8 cellular contexts compared by ENCODE assay signal in the genomic region with DNA sequence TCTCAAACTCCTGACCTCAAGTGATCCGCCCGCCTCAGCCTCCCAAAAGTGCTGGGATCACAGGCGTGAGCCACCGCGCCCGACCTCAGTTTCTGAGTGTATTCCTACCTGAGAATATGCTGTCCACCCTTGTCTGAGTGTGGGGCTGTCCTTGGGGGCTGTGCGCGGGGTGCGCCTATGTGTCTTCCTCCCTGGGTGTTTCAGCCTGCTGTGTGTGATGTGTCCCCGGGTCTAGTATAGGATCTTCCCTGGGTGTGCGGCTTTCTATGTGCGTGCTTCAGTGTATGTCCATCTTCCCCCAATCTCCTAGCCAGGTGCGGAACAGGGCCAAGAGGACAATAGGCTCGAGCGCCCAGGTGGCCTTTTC. TPM values are rescaled to one million over a fixed set of nuclear protein-coding genes. Genes with fewer than 3 reads are reported as not detected.
DNase-seq lines count a peak whose midpoint lies in the region; ATAC-seq and TF ChIP-seq lines count a peak whose summit lies in the region.

No MANE protein-coding gene starts in this region.

- ATAC-seq in GM21381 (IDR thresholded peaks at IDR 0.05; ENCODE audit: unreplicated experiment) = no peak
- no peak for ATAC-seq in effector memory CD8-positive, alpha-beta T cell (replicated peaks)

- no peaks in the 10 kb centered on the region for H3K9me3 Mint-ChIP-seq in effector memory CD8-positive, alpha-beta T cell

- DNase-seq in Peyer's patch (no peak), fibroblast of mammary gland (ENCODE audit: low read depth) (no peak), NCI-H1105 treated with DMSO at 0.1 percent for 48 hours (lab: John Stamatoyannopoulos, UW) (no peak), GM03348 (ENCODE audit: low spot score) (no peak)
- no peak for DNase-seq in effector memory CD8-positive, alpha-beta T cell

- peak overlapping the region; percentile 52 to 76 (median 68) for H3K4me3 ChIP-seq in BLaER1 treated with 17β-estradiol and CSF1 and Interleukin-3, amounts not matched to agents 10 nM and 100 nM
- H3K4me3 ChIP-seq in Peyer's patch (peak overlapping the region; percentile 58 to 69 (median 62)), fibroblast of mammary gland (ENCODE audit: control insufficient read depth, low read depth, low read length) (peak overlapping the region; percentile 51), parathyroid adenoma (ENCODE audit: low read depth, low read length) (no peak overlapping the region)

- TF ChIP-seq POLR2A in Peyer's patch (IDR thresholded peaks at IDR 0.05) = no peak

- H3K9ac ChIP-seq in BLaER1 treated with 17β-estradiol and CSF1 and Interleukin-3, amounts not matched to agents 10 nM and 100 nM = peak overlapping the region; percentile 81 to 91 (median 86)
- no peak overlapping the region for H3K9ac ChIP-seq in parathyroid adenoma

- H4K20me1 ChIP-seq in BLaER1 treated with 17β-estradiol and CSF1 and Interleukin-3, amounts not matched to agents 10 nM and 100 nM = no peaks in the 10 kb centered on the region

- H3K36me3 Mint-ChIP-seq in effector memory CD8-positive, alpha-beta T cell (ENCODE audit: insufficient read depth) = peaks cover 4% of the 10 kb centered on the region

- H2AFZ ChIP-seq in parathyroid adenoma = no peak overlapping the region

- TF ChIP-seq CTCF in Peyer's patch (IDR thresholded peaks at IDR 0.05) = no peak
- no peak for TF ChIP-seq CTCF in fibroblast of mammary gland (conservative IDR thresholded peaks at IDR 0.05; ENCODE audit: control insufficient read depth, insufficient read depth, low read depth, low read length)
- TF ChIP-seq CTCF in parathyroid adenoma (IDR thresholded peaks at IDR 0.05) = no peak

- H3K4me1 Mint-ChIP-seq in effector memory CD8-positive, alpha-beta T cell (ENCODE audit: low read depth in 2 of 2) = peaks cover 4 to 6% of the 10 kb centered on the region in 2 donors

- H3K4me2 ChIP-seq in BLaER1 treated with 17β-estradiol and CSF1 and Interleukin-3, amounts not matched to agents 10 nM and 100 nM = peak overlapping the region; percentile 92 to 99 (median 96)
- H3K4me2 ChIP-seq in parathyroid adenoma (ENCODE audit: low read length) = peak overlapping the region; percentile 60

- no peaks in the 10 kb centered on the region for H3K36me3 ChIP-seq in BLaER1 treated with 17β-estradiol and CSF1 and Interleukin-3, amounts not matched to agents 10 nM and 100 nM
- H3K36me3 ChIP-seq in Peyer's patch (no peaks in the 10 kb centered on the region), parathyroid adenoma (ENCODE audit: control insufficient read depth, insufficient read depth, low read length) (no peaks in the 10 kb centered on the region)

- peak overlapping the region; percentile 79 to 93 (median 88); a peak in 20 of 22 replicates for H3K27ac ChIP-seq in BLaER1 treated with 17β-estradiol and CSF1 and Interleukin-3, amounts not matched to agents 10 nM and 100 nM
- peak overlapping the region; percentile 65 to 82 (median 78) for H3K27ac ChIP-seq in Peyer's patch
- H3K27ac ChIP-seq in parathyroid adenoma = no peak overlapping the region

- no peaks in the 10 kb centered on the region for H3K79me2 ChIP-seq in parathyroid adenoma

- H3K4me3 Mint-ChIP-seq in effector memory CD8-positive, alpha-beta T cell = no peak overlapping the region

- H3K27me3 ChIP-seq in BLaER1 treated with 17β-estradiol and CSF1 and Interleukin-3, amounts not matched to agents 10 nM and 100 nM = peaks cover 0 to 5% (median 0%) of the 10 kb centered on the region in 11 experiments; a peak in 2 of 22 replicates
- H3K27me3 ChIP-seq in Peyer's patch (no peaks in the 10 kb centered on the region), parathyroid adenoma (ENCODE audit: control insufficient read depth, insufficient read depth, low read length) (no peaks in the 10 kb centered on the region)

- H3K27ac Mint-ChIP-seq in effector memory CD8-positive, alpha-beta T cell = no peak overlapping the region

- H3K4me1 ChIP-seq in BLaER1 treated with 17β-estradiol and CSF1 and Interleukin-3, amounts not matched to agents 10 nM and 100 nM = peaks cover 54 to 69% (median 65%) of the 10 kb centered on the region in 10 experiments
- H3K4me1 ChIP-seq in Peyer's patch (peaks cover 0 to 39% (median 1%) of the 10 kb centered on the region in 4 donors), parathyroid adenoma (no peaks in the 10 kb centered on the region)

- no peaks in the 10 kb centered on the region for H3K9me3 ChIP-seq in BLaER1 treated with 17β-estradiol and CSF1 and Interleukin-3, amounts not matched to agents 10 nM and 100 nM (replicated peaks in 1 of 11)
- H3K9me3 ChIP-seq in Peyer's patch (no peaks in the 10 kb centered on the region), parathyroid adenoma (ENCODE audit: control insufficient read depth, low read length) (no peaks in the 10 kb centered on the region)

- peaks cover 47 to 78% of the 10 kb centered on the region in 2 donors for H3K27me3 Mint-ChIP-seq in effector memory CD8-positive, alpha-beta T cell

RNA-seq across cellular contexts. Expression of gene ID3, which starts 8.3 kb away (rescaled TPM):
- 100 to 1,000 TPM; 121 to 224 (median 167) TPM for total RNA-seq in Peyer's patch

RNA-seq across cellular contexts. Expression of gene E2F2, which starts 36.6 kb away (rescaled TPM):
- total RNA-seq in Peyer's patch = 10 to 100 TPM in 3 of 4 donors, 1 to 10 TPM in 1; 6.8 to 16.4 (median 13.6) TPM
